ENCODE assay signal across 3 cellular contexts in genomic region chr16:66728804-66729203, GRCh38.
TF ChIP-seq lines count a peak whose summit lies in the region.

No MANE protein-coding gene starts in this region.

TF ChIP-seq in A549, 52 proteins besides CTCF, POLR2A, EP300 and RAD21:
- TF ChIP-seq KDM5A (IDR thresholded peaks at IDR 0.05), result no peak
- TF ChIP-seq FOSB (CRISPR knock-in tag; IDR thresholded peaks at IDR 0.05), result no peak
- no peak for TF ChIP-seq MAFK (IDR thresholded peaks at IDR 0.05; ENCODE audit: partially characterized antibody)
- TF ChIP-seq POLR2AphosphoS2 (conservative IDR thresholded peaks at IDR 0.05; ENCODE audit: low read length), result no peak
- no peak for TF ChIP-seq GATA3 (IDR thresholded peaks at IDR 0.05; ENCODE audit: borderline replicate concordance)
- no peak for TF ChIP-seq HEYL (CRISPR knock-in tag; IDR thresholded peaks at IDR 0.05)
- TF ChIP-seq NFE2L2 (conservative IDR thresholded peaks at IDR 0.05; ENCODE audit: low read length), result no peak
- no peak for TF ChIP-seq PHF8 (IDR thresholded peaks at IDR 0.05; ENCODE audit: borderline replicate concordance, low read depth)
- TF ChIP-seq MAX (IDR thresholded peaks at IDR 0.05), result no peak
- no peak for TF ChIP-seq CHD4 (IDR thresholded peaks at IDR 0.05; ENCODE audit: borderline replicate concordance)
- TF ChIP-seq RARB (CRISPR knock-in tag; IDR thresholded peaks at IDR 0.05), result no peak

TF ChIP-seq in GM23338, 12 proteins besides CTCF, POLR2A, EP300 and RAD21:
- no peak for TF ChIP-seq ZNF331 (CRISPR knock-in tag; IDR thresholded peaks at IDR 0.05; ENCODE audit: low read depth)
- no peak for TF ChIP-seq CREB1 (CRISPR knock-in tag; IDR thresholded peaks at IDR 0.05; ENCODE audit: low read depth)
- TF ChIP-seq ETS1 (IDR thresholded peaks at IDR 0.05), result no peak
- TF ChIP-seq REST (IDR thresholded peaks at IDR 0.05; ENCODE audit: unreplicated experiment), result no peak
- no peak for TF ChIP-seq JUNB (IDR thresholded peaks at IDR 0.05; ENCODE audit: unreplicated experiment)

TF ChIP-seq in HepG2, 621 proteins besides CTCF, POLR2A, EP300 and RAD21:
- TF ChIP-seq RBFOX2 (IDR thresholded peaks at IDR 0.05; ENCODE audit: low read depth, low read length) (0 out of 2 replicates have a peak, but pooled peaks have one; percentile 21), THRA (CRISPR knock-in tag; IDR thresholded peaks at IDR 0.05; ENCODE audit: borderline replicate concordance) (no peak), ZHX1 (CRISPR knock-in tag; IDR thresholded peaks at IDR 0.05; ENCODE audit: low read depth) (no peak)
